Comparison of ENCODE assay signal across 11 cellular contexts in genomic region chr12:108853426-108853825, GRCh38. TPM values are rescaled to one million over a fixed set of nuclear protein-coding genes. Genes with fewer than 3 reads are reported as not detected.
A peak's percentile ranks its signal among the peaks of the same experiment; 100 is the strongest.
DNase-seq lines count a peak whose midpoint lies in the region; ATAC-seq and TF ChIP-seq lines count a peak whose summit lies in the region.
"Had no signal": no experiment of that assay in that cellular context is flagged by ENCODE, and none has a peak within 500 bp of the region (broad histone marks: within the 10 kb centered on the region; RNA-seq: fewer than 3 reads in every experiment).

No MANE protein-coding gene starts in this region.

- peaks cover 58% of the 10 kb centered on the region for H3K4me1 Mint-ChIP-seq in nephron progenitor cell
- peaks cover 32% of the 10 kb centered on the region for H3K4me1 Mint-ChIP-seq in activated CD4-positive, alpha-beta T cell treated with anti-CD3 and anti-CD28 coated beads for 36 hours

- peaks cover 7% of the 10 kb centered on the region for H3K9me3 Mint-ChIP-seq in nephron progenitor cell
- peaks cover 4% of the 10 kb centered on the region for H3K9me3 Mint-ChIP-seq in activated CD4-positive, alpha-beta T cell treated with anti-CD3 and anti-CD28 coated beads for 36 hours (ENCODE audit: low read depth)

- H3K36me3 Mint-ChIP-seq in nephron progenitor cell (ENCODE audit: low read depth), result peaks cover 60% of the 10 kb centered on the region
- peaks cover 22% of the 10 kb centered on the region for H3K36me3 Mint-ChIP-seq in activated CD4-positive, alpha-beta T cell treated with anti-CD3 and anti-CD28 coated beads for 36 hours (ENCODE audit: low read depth)

- TF ChIP-seq POLR2A in uterus (IDR thresholded peaks at IDR 0.05), result no peak

- TF ChIP-seq CTCF in left ventricle myocardium inferior (IDR thresholded peaks at IDR 0.05; ENCODE audit: borderline replicate concordance), result no peak
- TF ChIP-seq CTCF in coronary artery (IDR thresholded peaks at IDR 0.05), result no peak
- no peak for TF ChIP-seq CTCF in nephron progenitor cell (IDR thresholded peaks at IDR 0.05)
- no peak for TF ChIP-seq CTCF in uterus (IDR thresholded peaks at IDR 0.05)

- POLR2A ChIA-PET in activated CD4-positive, alpha-beta T cell treated with anti-CD3 and anti-CD28 coated beads for 36 hours (lab: Charles Lee), result interaction anchor here (0.6 kb wide), 1 partner anchor 259 kb away, joined by 5 read pairs; no protein-coding TSS in a partner anchor

- H3K9me3 ChIP-seq in left ventricle myocardium inferior (replicated peaks), result peaks cover 4% of the 10 kb centered on the region
- H3K9me3 ChIP-seq in uterus, result no peaks in the 10 kb centered on the region

- ATAC-seq in left cardiac atrium (no peak), HG02973 (IDR thresholded peaks at IDR 0.05; ENCODE audit: unreplicated experiment) (no peak)
- ATAC-seq in activated CD4-positive, alpha-beta T cell treated with anti-CD3 and anti-CD28 coated beads for 36 hours, result no peak

- H3K27ac Mint-ChIP-seq in nephron progenitor cell, result peak overlapping the region; percentile 60
- H3K27ac Mint-ChIP-seq in activated CD4-positive, alpha-beta T cell treated with anti-CD3 and anti-CD28 coated beads for 36 hours, result no peak overlapping the region

- DNase-seq in left ventricle myocardium inferior (no peak), left cardiac atrium (no peak), coronary artery (ENCODE audit: low spot score) (no peak), nephron progenitor cell (no peak), uterus (no peak), DMS 273 (lab: John Stamatoyannopoulos, UW; ENCODE audit: unreplicated experiment) (no peak)
- no peak for DNase-seq in activated CD4-positive, alpha-beta T cell treated with anti-CD3 and anti-CD28 coated beads for 36 hours
- DNase-seq: activated gamma-delta T cell treated with Interleukin-2 at 50 U/mL for 16 hours had no signal

- H3K27me3 Mint-ChIP-seq in nephron progenitor cell (ENCODE audit: low read depth, poor library complexity), result peaks cover 4% of the 10 kb centered on the region
- H3K27me3 Mint-ChIP-seq in activated CD4-positive, alpha-beta T cell treated with anti-CD3 and anti-CD28 coated beads for 36 hours, result no peaks in the 10 kb centered on the region
- H3K27me3 Mint-ChIP-seq: B cell had no signal

- no peaks in the 10 kb centered on the region for H3K27me3 ChIP-seq in left ventricle myocardium inferior (ENCODE audit: low read depth)
- no peaks in the 10 kb centered on the region for H3K27me3 ChIP-seq in uterus

- CTCF ChIA-PET in activated CD4-positive, alpha-beta T cell treated with anti-CD3 and anti-CD28 coated beads for 36 hours (lab: Charles Lee), result no interaction called here

- H3K27ac ChIP-seq in left ventricle myocardium inferior (replicated peaks), result peak overlapping the region; percentile 98
- peak overlapping the region; percentile 94 to 99 for H3K27ac ChIP-seq in coronary artery
- peak overlapping the region; percentile 88 to 97 for H3K27ac ChIP-seq in uterus

- intact Hi-C loops in left ventricle myocardium inferior (cut with micrococcal nuclease), result loop anchor here (10.0 kb wide), 1 partner anchor 49 kb away; no protein-coding TSS in a partner anchor
- intact Hi-C loops in left cardiac atrium (cut with DNase I), result loop anchor here in 1 of 2 donors (10.0 kb wide), 2 partner anchors 189 to 289 kb away; partner anchors contain the start of genes ISCU and SART3
- intact Hi-C loops in uterus (cut with DNase I; ENCODE audit: low total_unique reads), result no loop called here
- intact Hi-C loops in activated CD4-positive, alpha-beta T cell treated with anti-CD3 and anti-CD28 coated beads for 36 hours (cut with DNase I, micrococcal nuclease), result loop anchor here in 1 of 2 experiments (10.0 kb wide), 1 partner anchor 1031 kb away; the partner anchor contains the start of gene GLTP

- H3K36me3 ChIP-seq in left ventricle myocardium inferior (peaks cover 14% of the 10 kb centered on the region), uterus (no peaks in the 10 kb centered on the region)

- H3K4me1 ChIP-seq in left ventricle myocardium inferior (peaks cover 90% of the 10 kb centered on the region), uterus (peaks cover 4 to 6% of the 10 kb centered on the region in 2 donors)

- H3K4me3 ChIP-seq in left ventricle myocardium inferior (peak overlapping the region; percentile 45), coronary artery (peak overlapping the region; percentile 44), uterus (no peak overlapping the region)

- peak overlapping the region; percentile 28 for H3K4me3 Mint-ChIP-seq in nephron progenitor cell
- H3K4me3 Mint-ChIP-seq in activated CD4-positive, alpha-beta T cell treated with anti-CD3 and anti-CD28 coated beads for 36 hours, result no peak overlapping the region
- H3K4me3 Mint-ChIP-seq: B cell had no signal

RNA-seq across cellular contexts. Expression of gene SSH1, which starts 4.0 kb away (rescaled TPM):
- total RNA-seq in left ventricle myocardium inferior, result 30.1 TPM
- 10 to 100 TPM; 30.4 to 46.0 TPM for total RNA-seq in left cardiac atrium
- 10 to 100 TPM in 2 of 4 donors, 1 to 10 TPM in 2; 8.7 to 55.4 (median 10.7) TPM for total RNA-seq in uterus
- 10 to 100 TPM; 25.0 to 25.4 TPM for total RNA-seq in activated CD4-positive, alpha-beta T cell treated with anti-CD3 and anti-CD28 coated beads for 36 hours

RNA-seq across cellular contexts. Expression of gene DAO, which starts 26.5 kb away (rescaled TPM):
- total RNA-seq in left ventricle myocardium inferior (not detected), left cardiac atrium (not detected), uterus (not detected)
- total RNA-seq in activated CD4-positive, alpha-beta T cell treated with anti-CD3 and anti-CD28 coated beads for 36 hours, result not detected
- total RNA-seq: B cell, lung microvascular endothelial cell had no signal

Comparison
In these comparisons a context has a peak if more than half of its experiments do, and no peak if none do; other contexts are left out.
1. H3K4me3 ChIP-seq: peak in left ventricle myocardium inferior (single experiment) and coronary artery (single experiment); none in uterus (0 of 2).
2. Peak in every context shown above with its lines, with median percentiles within 50 percentile points of each other: H3K27ac ChIP-seq.